ENCODE assay signal across 8 cellular contexts in genomic region chr2:39227628-39228412, GRCh38.
DNase-seq lines count a peak whose midpoint lies in the region; ATAC-seq lines count a peak whose summit lies in the region.

No MANE protein-coding gene starts in this region.

- DNase-seq in GM19240 (ENCODE audit: insufficient read length, low spot score), result peak; percentile 38
- DNase-seq in NCI-H82 (lab: John Stamatoyannopoulos, UW), result peak; percentile 81
- peak; percentile 58 to 80 for DNase-seq in activated CD8-positive, alpha-beta memory T cell treated with anti-CD3 and anti-CD28 coated beads for 1 hour (ENCODE audit: extremely low read depth in 1 of 2, low read depth in 1 of 2)
- peak; percentile 50 to 69 (median 56) for DNase-seq in effector memory CD4-positive, alpha-beta T cell
- peak; percentile 84 for DNase-seq in medulla oblongata (ENCODE audit: extremely low spot score)
- DNase-seq in stimulated activated CD8-positive, alpha-beta memory T cell treated with anti-CD3 and anti-CD28 coated beads, Interleukin-15, amount 100 ng/mL, for 1 hour (ENCODE audit: low read depth), result peak; percentile 71

- no peak overlapping the region for H3K9ac ChIP-seq in BLaER1

- no peak overlapping the region for H3K4me3 ChIP-seq in BLaER1
- H3K4me3 ChIP-seq in effector memory CD4-positive, alpha-beta T cell (ENCODE audit: insufficient read depth, low read depth, low read length, poor library complexity, severe bottlenecking), result no peak overlapping the region

- H3K36me3 ChIP-seq in BLaER1, result no peaks in the 10 kb centered on the region
- H3K36me3 ChIP-seq in effector memory CD4-positive, alpha-beta T cell (ENCODE audit: control insufficient read depth, insufficient read depth, low read length), result no peaks in the 10 kb centered on the region

- no peak overlapping the region for H3K27ac ChIP-seq in BLaER1
- H3K27ac ChIP-seq in effector memory CD4-positive, alpha-beta T cell (ENCODE audit: insufficient read depth, low read length, poor library complexity, severe bottlenecking), result no peak overlapping the region

- peak; percentile 68 for ATAC-seq in HG03520 (IDR thresholded peaks at IDR 0.05; ENCODE audit: unreplicated experiment)

- no peaks in the 10 kb centered on the region for H4K20me1 ChIP-seq in BLaER1

- no peaks in the 10 kb centered on the region for H3K9me3 ChIP-seq in BLaER1
- no peaks in the 10 kb centered on the region for H3K9me3 ChIP-seq in effector memory CD4-positive, alpha-beta T cell (ENCODE audit: control insufficient read depth, low read length)

- H3K4me1 ChIP-seq in BLaER1, result peaks cover 8% of the 10 kb centered on the region
- H3K4me1 ChIP-seq in effector memory CD4-positive, alpha-beta T cell (ENCODE audit: control insufficient read depth, insufficient read depth, low read length, poor library complexity, severe bottlenecking), result no peaks in the 10 kb centered on the region

- no peaks in the 10 kb centered on the region for H3K27me3 ChIP-seq in BLaER1
- no peaks in the 10 kb centered on the region for H3K27me3 ChIP-seq in effector memory CD4-positive, alpha-beta T cell (replicated peaks; ENCODE audit: control insufficient read depth, insufficient read depth, low read length, poor library complexity, severe bottlenecking)

- H3K4me2 ChIP-seq in BLaER1, result peak overlapping the region; percentile 72
